10 cellular contexts compared by ENCODE assay signal in genomic region chr14:36207500-36207899, GRCh38. TPM values are rescaled to one million over a fixed set of nuclear protein-coding genes. Genes with fewer than 3 reads are reported as not detected.
DNase-seq lines count a peak whose midpoint lies in the region; ATAC-seq and TF ChIP-seq lines count a peak whose summit lies in the region.
"Had no signal": no experiment of that assay in that cellular context is flagged by ENCODE, and none has a peak within 500 bp of the region (broad histone marks: within the 10 kb centered on the region; RNA-seq: fewer than 3 reads in every experiment).

No MANE protein-coding gene starts in this region.

- H3K27me3 Mint-ChIP-seq in CD14-positive monocyte (ENCODE audit: low read depth in 3 of 3) = peaks cover 1 to 10% (median 2%) of the 10 kb centered on the region in 3 donors

- no peak overlapping the region for H3K9ac ChIP-seq in KMS-11

- H3K4me1 Mint-ChIP-seq in CD14-positive monocyte = no peaks in the 10 kb centered on the region

- no peak overlapping the region for H3K4me3 Mint-ChIP-seq in CD14-positive monocyte

- no peaks in the 10 kb centered on the region for H3K4me1 ChIP-seq in KMS-11 (ENCODE audit: low read depth, poor library complexity, severe bottlenecking)
- H3K4me1 ChIP-seq in left lung = no peaks in the 10 kb centered on the region

- H4K20me1 ChIP-seq in KMS-11 (ENCODE audit: insufficient read depth) = no peaks in the 10 kb centered on the region

- TF ChIP-seq CTCF in CD14-positive monocyte (IDR thresholded peaks at IDR 0.05) (peak; percentile 29), KMS-11 (conservative IDR thresholded peaks at IDR 0.05; ENCODE audit: low read depth, low read length) (0 out of 2 replicates have a peak, but pooled peaks have one; percentile 10), left lung (IDR thresholded peaks at IDR 0.05) (peak; percentile 31 to 39)

- no peak overlapping the region for H3K27ac Mint-ChIP-seq in CD14-positive monocyte

- no peaks in the 10 kb centered on the region for H3K27me3 ChIP-seq in KMS-11 (ENCODE audit: insufficient read depth, low read depth)
- no peaks in the 10 kb centered on the region for H3K27me3 ChIP-seq in left lung

- peak; percentile 87 for ATAC-seq in left lung
- no peak for ATAC-seq in HG02840 (IDR thresholded peaks at IDR 0.05; ENCODE audit: low FRiP score, unreplicated experiment)

- H3K36me3 ChIP-seq in KMS-11 (ENCODE audit: insufficient read depth) (no peaks in the 10 kb centered on the region), left lung (no peaks in the 10 kb centered on the region)

- DNase-seq in CD14-positive monocyte (ENCODE audit: low spot score) = no peak
- peak; percentile 57 to 60 for DNase-seq in SHP77 (lab: John Stamatoyannopoulos, UW)
- no peak for DNase-seq in left lung
- no peak for DNase-seq in amygdala (lab: John Stamatoyannopoulos, UW)
- no peak for DNase-seq in NK-92 treated with Interleukin-12 subunit alpha and Interleukin-12 subunit beta, amount 100 ng/mL, for 24 hours (lab: John Stamatoyannopoulos, UW)
- DNase-seq in NCI-H226 = no peak
- DNase-seq: NCI-H526 treated with DMSO at 0.1 percent for 48 hours had no signal

- H3K27ac ChIP-seq in KMS-11 = no peak overlapping the region
- H3K27ac ChIP-seq in left lung = no peak overlapping the region
- H3K27ac ChIP-seq: epithelial cell of prostate had no signal

- H3K4me2 ChIP-seq in KMS-11 = no peak overlapping the region

- H3K4me3 ChIP-seq in KMS-11 (IDR thresholded peaks at IDR 0.05; ENCODE audit: insufficient read depth, low read depth, low read length) (no peak overlapping the region), left lung (no peak overlapping the region)

- intact Hi-C loops in CD14-positive monocyte (cut with micrococcal nuclease) (no loop called here), left lung (cut with DNase I) (no loop called here)

- H3K79me2 ChIP-seq in KMS-11 (ENCODE audit: insufficient read depth, low read depth) = no peaks in the 10 kb centered on the region

- H3K9me3 Mint-ChIP-seq in CD14-positive monocyte = peaks cover 0 to 2% (median 0%) of the 10 kb centered on the region in 7 donors

- no peaks in the 10 kb centered on the region for H3K9me3 ChIP-seq in left lung

- no peaks in the 10 kb centered on the region for H3K36me3 Mint-ChIP-seq in CD14-positive monocyte

- no peak overlapping the region for H2AFZ ChIP-seq in KMS-11 (ENCODE audit: low read depth)

RNA-seq across cellular contexts. Expression of gene PTCSC3, which starts 31.0 kb away (rescaled TPM):
- not detected for polyA plus RNA-seq in CD14-positive monocyte
- 1 to 10 TPM in 1 of 2 donors, not detected in 1; 2.9 TPM for total RNA-seq in left lung

Comparison
In these comparisons a context has a peak if more than half of its experiments do, and no peak if none do; other contexts are left out.
1. DNase-seq: peak in SHP77 (2 of 2); none in CD14-positive monocyte (single experiment), left lung (0 of 2), amygdala (0 of 56), NK-92 treated with Interleukin-12 subunit alpha and Interleukin-12 subunit beta, amount 100 ng/mL, for 24 hours (single experiment) and NCI-H226 (single experiment).
2. Peak in every context shown above with its lines, with median percentiles within 50 percentile points of each other: CTCF ChIP-seq.